In the genomic region with DNA sequence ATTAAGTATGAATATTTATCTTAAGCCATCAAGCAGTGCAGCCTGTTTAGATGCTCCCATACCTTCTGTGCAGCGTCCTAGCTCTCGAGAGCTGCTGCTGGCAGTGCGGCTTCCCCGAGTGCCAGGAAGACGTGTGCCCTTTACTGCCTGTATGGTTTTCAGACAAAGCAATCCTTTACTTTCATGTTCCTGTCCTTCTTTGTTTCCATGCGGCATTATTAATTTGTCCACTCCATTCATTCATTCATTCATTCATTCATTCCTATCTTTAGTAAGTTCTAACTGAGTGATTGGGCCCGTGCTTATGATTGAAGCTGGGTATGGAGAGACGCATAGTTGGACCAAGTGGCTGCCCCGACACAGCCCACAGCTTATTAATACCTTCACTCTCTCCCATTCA, we compare ENCODE assay signal across 38 cellular contexts.
"Had no signal": no experiment of that assay in that cellular context is flagged by ENCODE, and none has a peak within 500 bp of the region (broad histone marks: within the 10 kb centered on the region; RNA-seq: fewer than 3 reads in every experiment).

No MANE protein-coding gene starts in this region.

- H3K4me3 ChIP-seq: ascending aorta, cardiac muscle cell had no signal

- H3K27me3 Mint-ChIP-seq: activated CD8-positive, alpha-beta T cell treated with anti-CD3 and anti-CD28 coated beads for 36 hours had no signal

- H3K4me3 Mint-ChIP-seq: activated B cell treated with CpG ODN at 0.5 μM for 24 hours; activated CD4-positive, alpha-beta memory T cell treated with anti-CD3 and anti-CD28 coated beads for 36 hours; activated CD4-positive, alpha-beta T cell treated with anti-CD3 and anti-CD28 coated beads, Interleukin-2, amount 10 ng/mL, durations not matched to agents 24 days and 14 days; activated CD8-positive, alpha-beta T cell treated with anti-CD3 and anti-CD28 coated beads for 36 hours; activated naive CD4-positive, alpha-beta T cell treated with anti-CD3 and anti-CD28 coated beads for 36 hours; activated naive CD8-positive, alpha-beta T cell treated with anti-CD3 and anti-CD28 coated beads, Interleukin-2, amount 10 ng/mL, durations not matched to agents 7 days and 5 days; activated naive CD8-positive, alpha-beta T cell treated with anti-CD3 and anti-CD28 coated beads, Interleukin-2, amount 50 U/mL, for 24 hours; activated T-cell treated with anti-CD3 and anti-CD28 coated beads, Interleukin-2, amount 50 U/mL, for 4 hours; activated T-cell treated with anti-CD3 and anti-CD28 coated beads, Interleukin-2, amount 50 U/mL, for 72 hours; activated T-helper 1 cell treated with anti-CD3 and anti-CD28 coated beads, Interleukin-12 subunit alpha, Interleukin-12 subunit beta, Interleukin-2, Interleukin-4 antibody, amounts not matched to agents 30 ng/mL and 10 ng/mL and 1 ng/mL, durations not matched to agents 14 hours and 24 hours and 36 hours; activated T-helper 17 cell treated with anti-CD3 and anti-CD28 coated beads, Interleukin-2, amount 50 U/mL, for 72 hours; brain; central memory CD8-positive, alpha-beta T cell; T-helper 1 cell treated with Interleukin-12 subunit alpha and Interleukin-12 subunit beta and Interleukin-4 antibody, amounts not matched to agents 30 μg/mL and 1 μg/mL, for 36 hours; T-helper 2 cell treated with Interferon-gamma antibody and Interleukin-4, amounts not matched to agents 5 μg/mL and 100 μg/mL, for 36 hours had no signal

- FAIRE-seq: bronchial epithelial cell, TTC549 had no signal

- H3K4me1 Mint-ChIP-seq: activated CD4-positive, alpha-beta T cell treated with anti-CD3 and anti-CD28 coated beads, Interleukin-2, amount 10 ng/mL, durations not matched to agents 24 days and 14 days; activated naive CD8-positive, alpha-beta T cell treated with anti-CD3 and anti-CD28 coated beads, Interleukin-2, amount 50 U/mL, for 24 hours; activated T-helper 17 cell treated with anti-CD3 and anti-CD28 coated beads, Interleukin-2, amount 50 U/mL, for 72 hours had no signal

- H3K9me3 ChIP-seq: ascending aorta had no signal

- H3K36me3 ChIP-seq: ascending aorta, cardiac muscle cell had no signal

- DNase-seq: activated B cell treated with CpG ODN at 0.5 μM for 24 hours; activated CD4-positive, alpha-beta memory T cell treated with anti-CD3 and anti-CD28 coated beads for 36 hours; activated CD4-positive, alpha-beta T cell treated with anti-CD3 and anti-CD28 coated beads for 4 hours; activated CD4-positive, alpha-beta T cell treated with anti-CD3 and anti-CD28 coated beads, Interleukin-2, amount 10 ng/mL, durations not matched to agents 24 days and 14 days; activated CD4-positive, alpha-beta T cell treated with anti-CD3 and anti-CD28 coated beads, Interleukin-2, amount 50 U/mL, for 1 hour; activated CD4-positive, alpha-beta T cell treated with anti-CD3 and anti-CD28 coated beads, Interleukin-2, amount 50 U/mL, for 4 hours; activated CD4-positive, CD25-positive, alpha-beta regulatory T cell treated with anti-CD3 and anti-CD28 coated beads, Interleukin-2, amount 50 U/mL, for 72 hours; activated CD8-positive, alpha-beta memory T cell treated with anti-CD3 and anti-CD28 coated beads, Interleukin-2, amount 50 U/mL, for 4 hours; activated CD8-positive, alpha-beta T cell treated with anti-CD3 and anti-CD28 coated beads for 36 hours; activated effector memory CD4-positive, alpha-beta T cell treated with anti-CD3 and anti-CD28 coated beads, Interleukin-2, amount 50 U/mL, for 16 hours; activated gamma-delta T cell treated with Interleukin-2 at 50 U/mL for 16 hours; activated naive CD4-positive, alpha-beta T cell; activated naive CD4-positive, alpha-beta T cell treated with anti-CD3 and anti-CD28 coated beads for 36 hours; activated naive CD4-positive, alpha-beta T cell treated with anti-CD3 and anti-CD28 coated beads, Interleukin-2, amount 50 U/mL, for 16 hours; activated naive CD8-positive, alpha-beta T cell treated with anti-CD3 and anti-CD28 coated beads, Interleukin-2, amount 10 ng/mL, durations not matched to agents 7 days and 5 days; activated naive CD8-positive, alpha-beta T cell treated with anti-CD3 and anti-CD28 coated beads, Interleukin-2, amount 50 U/mL, for 24 hours; activated T-cell treated with anti-CD3 and anti-CD28 coated beads for 4 hours; activated T-cell treated with anti-CD3 and anti-CD28 coated beads, Interleukin-2, amount 50 U/mL, for 1 hour; activated T-cell treated with anti-CD3 and anti-CD28 coated beads, Interleukin-2, amount 50 U/mL, for 4 hours; activated T-cell treated with anti-CD3 and anti-CD28 coated beads, Interleukin-2, amount 50 U/mL, for 72 hours; amygdala; anterior cingulate cortex; caudate nucleus; cerebellar nuclear complex; T-helper 2 cell; T-helper 9 cell had no signal

- H3K27ac ChIP-seq: ascending aorta, cardiac muscle cell, VCaP had no signal

- H3K36me3 Mint-ChIP-seq: activated CD4-positive, alpha-beta memory T cell treated with anti-CD3 and anti-CD28 coated beads for 36 hours; activated naive CD4-positive, alpha-beta T cell treated with anti-CD3 and anti-CD28 coated beads, Interleukin-2, amount 50 U/mL, for 72 hours; brain had no signal

- H3K27ac Mint-ChIP-seq: activated B cell treated with CpG ODN at 0.5 μM for 24 hours; activated CD4-positive, alpha-beta memory T cell treated with anti-CD3 and anti-CD28 coated beads for 36 hours; activated CD4-positive, alpha-beta T cell treated with anti-CD3 and anti-CD28 coated beads, Interleukin-2, amount 10 ng/mL, durations not matched to agents 24 days and 14 days; activated CD8-positive, alpha-beta T cell treated with anti-CD3 and anti-CD28 coated beads for 36 hours; activated naive CD4-positive, alpha-beta T cell treated with anti-CD3 and anti-CD28 coated beads for 36 hours; activated naive CD4-positive, alpha-beta T cell treated with anti-CD3 and anti-CD28 coated beads, Interleukin-2, amount 50 U/mL, for 72 hours; activated naive CD8-positive, alpha-beta T cell treated with anti-CD3 and anti-CD28 coated beads, Interleukin-2, amount 10 ng/mL, durations not matched to agents 7 days and 5 days; activated naive CD8-positive, alpha-beta T cell treated with anti-CD3 and anti-CD28 coated beads, Interleukin-2, amount 50 U/mL, for 24 hours; activated T-cell treated with anti-CD3 and anti-CD28 coated beads, Interleukin-2, amount 50 U/mL, for 72 hours; activated T-helper 1 cell treated with anti-CD3 and anti-CD28 coated beads, Interleukin-12 subunit alpha, Interleukin-12 subunit beta, Interleukin-2, Interleukin-4 antibody, amounts not matched to agents 30 ng/mL and 10 ng/mL and 1 ng/mL, durations not matched to agents 14 hours and 24 hours and 36 hours; activated T-helper 17 cell treated with anti-CD3 and anti-CD28 coated beads, Interleukin-2, amount 50 U/mL, for 72 hours; brain; T-helper 1 cell treated with Interleukin-12 subunit alpha and Interleukin-12 subunit beta and Interleukin-4 antibody, amounts not matched to agents 30 μg/mL and 1 μg/mL, for 36 hours; T-helper 2 cell treated with Interferon-gamma antibody and Interleukin-4, amounts not matched to agents 5 μg/mL and 100 μg/mL, for 36 hours had no signal

- ATAC-seq: activated CD8-positive, alpha-beta T cell treated with anti-CD3 and anti-CD28 coated beads for 36 hours; activated naive CD4-positive, alpha-beta T cell treated with anti-CD3 and anti-CD28 coated beads, Interleukin-2, amount 50 U/mL, for 72 hours; activated naive CD8-positive, alpha-beta T cell treated with anti-CD3 and anti-CD28 coated beads, Interleukin-2, amount 50 U/mL, for 24 hours; activated T-cell treated with anti-CD3 and anti-CD28 coated beads, Interleukin-2, amount 50 U/mL, for 4 hours; activated T-cell treated with anti-CD3 and anti-CD28 coated beads, Interleukin-2, amount 50 U/mL, for 72 hours; activated T-helper 17 cell treated with anti-CD3 and anti-CD28 coated beads, Interleukin-2, amount 50 U/mL, for 72 hours had no signal

- H3K27me3 ChIP-seq: ascending aorta, cardiac muscle cell had no signal

- H3K4me1 ChIP-seq: ascending aorta had no signal

- H3K9me3 Mint-ChIP-seq: activated B cell treated with CpG ODN at 0.5 μM for 24 hours; activated CD4-positive, alpha-beta memory T cell treated with anti-CD3 and anti-CD28 coated beads for 36 hours; activated CD4-positive, alpha-beta T cell treated with anti-CD3 and anti-CD28 coated beads, Interleukin-2, amount 10 ng/mL, durations not matched to agents 24 days and 14 days; activated CD8-positive, alpha-beta T cell treated with anti-CD3 and anti-CD28 coated beads for 36 hours; activated naive CD4-positive, alpha-beta T cell treated with anti-CD3 and anti-CD28 coated beads for 36 hours; activated naive CD4-positive, alpha-beta T cell treated with anti-CD3 and anti-CD28 coated beads, Interleukin-2, amount 50 U/mL, for 72 hours; activated naive CD8-positive, alpha-beta T cell treated with anti-CD3 and anti-CD28 coated beads, Interleukin-2, amount 50 U/mL, for 24 hours; activated T-cell treated with anti-CD3 and anti-CD28 coated beads, Interleukin-2, amount 50 U/mL, for 4 hours; activated T-cell treated with anti-CD3 and anti-CD28 coated beads, Interleukin-2, amount 50 U/mL, for 72 hours; activated T-helper 1 cell treated with anti-CD3 and anti-CD28 coated beads, Interleukin-12 subunit alpha, Interleukin-12 subunit beta, Interleukin-2, Interleukin-4 antibody, amounts not matched to agents 30 ng/mL and 10 ng/mL and 1 ng/mL, durations not matched to agents 14 hours and 24 hours and 36 hours; activated T-helper 17 cell treated with anti-CD3 and anti-CD28 coated beads, Interleukin-2, amount 50 U/mL, for 72 hours; central memory CD8-positive, alpha-beta T cell; T-helper 1 cell treated with Interleukin-12 subunit alpha and Interleukin-12 subunit beta and Interleukin-4 antibody, amounts not matched to agents 30 μg/mL and 1 μg/mL, for 36 hours; T-helper 2 cell treated with Interferon-gamma antibody and Interleukin-4, amounts not matched to agents 5 μg/mL and 100 μg/mL, for 36 hours had no signal
